Comparison of ENCODE assay signal across 24 cellular contexts in genomic region chr20:49803418-49803817, GRCh38.
"Had no signal": no experiment of that assay in that cellular context is flagged by ENCODE, and none has a peak within 500 bp of the region (broad histone marks: within the 10 kb centered on the region; RNA-seq: fewer than 3 reads in every experiment).

No MANE protein-coding gene starts in this region.

- H3K9me3 Mint-ChIP-seq: activated naive CD4-positive, alpha-beta T cell treated with anti-CD3 and anti-CD28 coated beads, Interleukin-2, amount 10 ng/mL, durations not matched to agents 7 days and 5 days; endodermal cell; natural killer cell had no signal

- H3K27ac Mint-ChIP-seq: activated naive CD4-positive, alpha-beta T cell treated with anti-CD3 and anti-CD28 coated beads, Interleukin-2, amount 10 ng/mL, durations not matched to agents 7 days and 5 days; endodermal cell had no signal

- H3K9me3 ChIP-seq: spleen, testis had no signal

- ATAC-seq: activated CD4-positive, alpha-beta T cell treated with anti-CD3 and anti-CD28 coated beads for 36 hours; esophagus mucosa; natural killer cell; right cardiac atrium; stimulated activated naive CD8-positive, alpha-beta T cell treated with anti-CD3 and anti-CD28 coated beads, Interleukin-15, Interleukin-2, amounts not matched to agents 100 U/mL and 50 U/mL, for 24 hours had no signal

- H3K36me3 ChIP-seq: spleen had no signal

- H3K4me3 ChIP-seq: testis had no signal

- H3K36me3 Mint-ChIP-seq: activated naive CD4-positive, alpha-beta T cell treated with anti-CD3 and anti-CD28 coated beads, Interleukin-2, amount 10 ng/mL, durations not matched to agents 7 days and 5 days; natural killer cell had no signal

- H3K4me1 Mint-ChIP-seq: endodermal cell had no signal

- H3K4me1 ChIP-seq: testis had no signal

- H3K27me3 ChIP-seq: spleen, testis had no signal

- DNase-seq: activated CD4-positive, alpha-beta T cell treated with anti-CD3 and anti-CD28 coated beads for 36 hours; activated CD4-positive, alpha-beta T cell treated with anti-CD3 and anti-CD28 coated beads, Interleukin-2, amount 50 U/mL, for 4 hours; activated CD4-positive, CD25-positive, alpha-beta regulatory T cell; activated CD8-positive, alpha-beta memory T cell treated with anti-CD3 and anti-CD28 coated beads for 24 hours; activated CD8-positive, alpha-beta memory T cell treated with anti-CD3 and anti-CD28 coated beads, Interleukin-2, amount 50 U/mL, for 4 hours; activated gamma-delta T cell; activated T-cell treated with anti-CD3 and anti-CD28 coated beads, Interleukin-2, amount 50 U/mL, for 1 hour; amygdala; caudate nucleus; endodermal cell; foreskin fibroblast; head of caudate nucleus; hippocampal formation; kidney; natural killer cell; posterior cingulate gyrus; right cardiac atrium; spleen; stimulated activated naive CD8-positive, alpha-beta T cell treated with anti-CD3 and anti-CD28 coated beads, Interleukin-15, Interleukin-2, amounts not matched to agents 100 U/mL and 50 U/mL, for 24 hours; testis; trophoblast cell had no signal

- H3K27ac ChIP-seq: testis had no signal

- H3K4me3 Mint-ChIP-seq: activated naive CD4-positive, alpha-beta T cell treated with anti-CD3 and anti-CD28 coated beads, Interleukin-2, amount 10 ng/mL, durations not matched to agents 7 days and 5 days; endodermal cell; natural killer cell had no signal

- FAIRE-seq: kidney, urothelium cell line had no signal
